20 cellular contexts compared by ENCODE assay signal in genomic region chr12:69600804-69601203, GRCh38. TPM values are rescaled to one million over a fixed set of nuclear protein-coding genes. Genes with fewer than 3 reads are reported as not detected.
DNase-seq lines count a peak whose midpoint lies in the region; ATAC-seq, FAIRE-seq and TF ChIP-seq lines count a peak whose summit lies in the region.
"Had no signal": no experiment of that assay in that cellular context is flagged by ENCODE, and none has a peak within 500 bp of the region (broad histone marks: within the 10 kb centered on the region; RNA-seq: fewer than 3 reads in every experiment).

No MANE protein-coding gene starts in this region.

- POLR2A ChIA-PET in MCF 10A (lab: Yijun Ruan, JAX) (no interaction called here), GM12878 (lab: Charles Lee) (interaction anchor here (1.3 kb wide), 1 partner anchor 11 kb away, joined by 4 read pairs; no protein-coding TSS in a partner anchor)

- H3K4me2 ChIP-seq in GM23338 (no peak overlapping the region), GM12878 (ENCODE audit: control insufficient read depth, insufficient read depth) (no peak overlapping the region)

- CTCF ChIA-PET in MCF 10A (lab: Yijun Ruan, JAX), result interaction anchor here (0.6 to 0.7 kb wide), 2 partner anchors 11 to 52 kb away, joined by 3 read pairs; no protein-coding TSS in a partner anchor
- CTCF ChIA-PET in GM12878 (lab: Yijun Ruan, JAX), result interaction anchor here (1.3 kb wide), 1 partner anchor 243 kb away, joined by 3 read pairs; no protein-coding TSS in a partner anchor

- H3K27ac ChIP-seq in breast epithelium (no peak overlapping the region), GM23338 (ENCODE audit: low read depth) (no peak overlapping the region), GM12878 (ENCODE audit: control insufficient read depth, insufficient read depth) (no peak overlapping the region)
- H3K27ac ChIP-seq: C4-2B had no signal

- H3K4me1 ChIP-seq in breast epithelium, result no peaks in the 10 kb centered on the region
- no peaks in the 10 kb centered on the region for H3K4me1 ChIP-seq in GM23338 (ENCODE audit: insufficient read depth)
- no peaks in the 10 kb centered on the region for H3K4me1 ChIP-seq in GM12878 (ENCODE audit: control insufficient read depth, insufficient read depth, low read length)

- TF ChIP-seq CTCF in MCF 10A (IDR thresholded peaks at IDR 0.05; ENCODE audit: unreplicated experiment) (no peak), breast epithelium (IDR thresholded peaks at IDR 0.05) (no peak), GM23338 (conservative IDR thresholded peaks at IDR 0.05; ENCODE audit: low read depth in 2 of 2) (no peak), GM12878 (IDR thresholded peaks at IDR 0.05 in 2 of 3, conservative IDR thresholded peaks at IDR 0.05 in 1 of 3; ENCODE audit: control insufficient read depth in 2 of 3, extremely low read depth in 1 of 3, insufficient read depth in 1 of 3, low read depth in 3 of 3, low read length in 3 of 3) (no peak), natural killer cell (IDR thresholded peaks at IDR 0.05) (no peak)

- H4K20me1 ChIP-seq in GM23338 (replicated peaks; ENCODE audit: insufficient read depth) (peaks cover 28% of the 10 kb centered on the region), GM12878 (ENCODE audit: control insufficient read depth, insufficient read depth) (no peaks in the 10 kb centered on the region)

- intact Hi-C loops in MCF 10A (cut with micrococcal nuclease), result no loop called here
- intact Hi-C loops in breast epithelium (cut with DNase I; ENCODE audit: low total_unique reads), result no loop called here
- intact Hi-C loops in GM12878 (cut with micrococcal nuclease; ENCODE audit: unreplicated experiment), result no loop called here
- intact Hi-C loops in natural killer cell (cut with micrococcal nuclease), result no loop called here

- RAD21 ChIA-PET in GM12878 (lab: Charles Lee; ENCODE audit: unreplicated experiment), result no interaction called here

- no peaks in the 10 kb centered on the region for H3K4me1 Mint-ChIP-seq in MCF 10A (ENCODE audit: insufficient read depth, unreplicated experiment)
- no peaks in the 10 kb centered on the region for H3K4me1 Mint-ChIP-seq in GM23338
- peaks cover 0 to 6% of the 10 kb centered on the region in 2 donors for H3K4me1 Mint-ChIP-seq in natural killer cell

- no peaks in the 10 kb centered on the region for H3K9me3 ChIP-seq in breast epithelium
- no peaks in the 10 kb centered on the region for H3K9me3 ChIP-seq in GM12878 (replicated peaks; ENCODE audit: control insufficient read depth, insufficient read depth, low read length)
- H3K9me3 ChIP-seq: Caco-2 had no signal

- TF ChIP-seq POLR2A in breast epithelium (IDR thresholded peaks at IDR 0.05) (no peak), GM12878 (IDR thresholded peaks at IDR 0.05; ENCODE audit: low read depth, low read length) (no peak)

- H2AFZ ChIP-seq in GM23338 (no peak overlapping the region), GM12878 (ENCODE audit: control insufficient read depth, low read depth, low read length) (no peak overlapping the region)

- H3K4me3 Mint-ChIP-seq in MCF 10A (ENCODE audit: unreplicated experiment) (no peak overlapping the region), GM23338 (no peak overlapping the region), natural killer cell (no peak overlapping the region)
- H3K4me3 Mint-ChIP-seq: CD4-positive, alpha-beta T cell; HFFc6 had no signal

- peak overlapping the region; percentile 61 for H3K27ac Mint-ChIP-seq in MCF 10A (ENCODE audit: low read depth, unreplicated experiment)
- H3K27ac Mint-ChIP-seq in GM23338, result no peak overlapping the region
- H3K27ac Mint-ChIP-seq in natural killer cell, result peak overlapping the region; percentile 4 to 27
- H3K27ac Mint-ChIP-seq: CD4-positive, alpha-beta T cell; HFFc6 had no signal

- ATAC-seq in GM23338 (peak; percentile 22; the same call in 1 of the 3 replicates), GM12878 (peak; percentile 24; the same call in 2 of the 3 replicates), natural killer cell (peak in 1 of 3 donors; percentile 41), HG03354 (IDR thresholded peaks at IDR 0.05; ENCODE audit: poor library complexity, severe bottlenecking, unreplicated experiment) (no peak)
- ATAC-seq: HCT116 had no signal

- no peak overlapping the region for H3K4me3 ChIP-seq in breast epithelium
- no peak overlapping the region for H3K4me3 ChIP-seq in GM23338
- no peak overlapping the region for H3K4me3 ChIP-seq in GM12878

- H3K27me3 Mint-ChIP-seq in MCF 10A (ENCODE audit: insufficient read depth, unreplicated experiment), result no peaks in the 10 kb centered on the region
- H3K27me3 Mint-ChIP-seq in GM23338 (ENCODE audit: insufficient read depth, low read depth, poor library complexity), result peaks cover 7% of the 10 kb centered on the region
- no peaks in the 10 kb centered on the region for H3K27me3 Mint-ChIP-seq in natural killer cell (ENCODE audit: low read depth in 2 of 2)
- H3K27me3 Mint-ChIP-seq: CD4-positive, alpha-beta T cell had no signal

- in situ Hi-C loops in GM12878 (cut with MboI), result no loop called here

- no peak for TF ChIP-seq EP300 in GM12878 (IDR thresholded peaks at IDR 0.05; ENCODE audit: borderline replicate concordance in 1 of 2, control insufficient read depth in 1 of 2, low read depth in 2 of 2, low read length in 2 of 2)

- H3K79me2 ChIP-seq in GM23338 (replicated peaks; ENCODE audit: insufficient read depth), result no peaks in the 10 kb centered on the region; the same call in 1 of the 2 replicates
- no peaks in the 10 kb centered on the region for H3K79me2 ChIP-seq in GM12878 (ENCODE audit: control insufficient read depth, insufficient read depth, low read length)

- H3K27me3 ChIP-seq in breast epithelium (no peaks in the 10 kb centered on the region), GM23338 (ENCODE audit: insufficient read depth) (no peaks in the 10 kb centered on the region), GM12878 (replicated peaks in 1 of 2; ENCODE audit: control insufficient read depth in 2 of 2, insufficient read depth in 2 of 2, low read length in 1 of 2) (no peaks in the 10 kb centered on the region)

- H3K9me3 Mint-ChIP-seq in MCF 10A (ENCODE audit: unreplicated experiment), result no peaks in the 10 kb centered on the region
- peaks cover 4% of the 10 kb centered on the region; the same call in 1 of the 3 replicates for H3K9me3 Mint-ChIP-seq in GM23338
- H3K9me3 Mint-ChIP-seq in natural killer cell, result no peaks in the 10 kb centered on the region
- H3K9me3 Mint-ChIP-seq: CD4-positive, alpha-beta T cell; HFFc6 had no signal

- no peak for TF ChIP-seq RAD21 in GM12878 (IDR thresholded peaks at IDR 0.05; ENCODE audit: insufficient read depth, low read depth, low read length)

- FAIRE-seq in GM12878 (lab: Jason Lieb, UNC), result no peak
- FAIRE-seq: A204.1, D721Med, GM12892, HTR-8/SVneo had no signal

- H3K9ac ChIP-seq in GM12878 (ENCODE audit: control insufficient read depth, insufficient read depth, low read length), result no peak overlapping the region

- SMC1A ChIA-PET in GM12878 (lab: Charles Lee; ENCODE audit: uncharacterized antibody, unreplicated experiment), result interaction anchor here (1.3 kb wide), 1 partner anchor 242 kb away, joined by 7 read pairs; no protein-coding TSS in a partner anchor

- peaks cover 12% of the 10 kb centered on the region for H3F3A ChIP-seq in GM23338 (replicated peaks; ENCODE audit: low read depth)

- H3K36me3 Mint-ChIP-seq in MCF 10A (ENCODE audit: insufficient read depth, unreplicated experiment) (peaks cover 80% of the 10 kb centered on the region), GM23338 (ENCODE audit: low read depth) (peaks cover 81% of the 10 kb centered on the region), natural killer cell (peaks cover 30% of the 10 kb centered on the region)

- peaks cover 6% of the 10 kb centered on the region for H3K36me3 ChIP-seq in breast epithelium
- peaks cover 59% of the 10 kb centered on the region for H3K36me3 ChIP-seq in GM23338 (ENCODE audit: insufficient read depth)
- peaks cover 7 to 39% of the 10 kb centered on the region in 2 experiments for H3K36me3 ChIP-seq in GM12878 (ENCODE audit: control insufficient read depth in 2 of 2, insufficient read depth in 2 of 2, low read length in 1 of 2)

- DNase-seq in MCF 10A (ENCODE audit: unreplicated experiment) (no peak), breast epithelium (ENCODE audit: low spot score in 2 of 2) (no peak), GM23338 (ENCODE audit: low spot score) (no peak), GM12878 (ENCODE audit: low read depth, low spot score) (no peak), natural killer cell (no peak), NOMO-1 treated with dmso at 0.1 percent for 144 hours (lab: John Stamatoyannopoulos, UW; ENCODE audit: unreplicated experiment) (no peak)
- DNase-seq: ACHN; Caco-2; CD4-positive, alpha-beta T cell; GOT3; H7; HFFc6 had no signal

- no peaks in the 10 kb centered on the region for H3K9me2 ChIP-seq in GM23338 (ENCODE audit: insufficient read depth)

- BruUV-seq in MCF 10A (replicated peaks; lab: Mats Ljungman, UMichigan), result no TSS peak
- no TSS peak for BruUV-seq in GM12878 (replicated peaks; lab: Mats Ljungman, UMichigan)

RNA-seq across cellular contexts. Expression of gene LRRC10, which starts 9.9 kb away (rescaled TPM):
- total RNA-seq in MCF 10A (2022), result not detected in 2 replicates
- not detected for total RNA-seq in breast epithelium
- total RNA-seq in GM23338 (2014; rRNA removed; shearing (Covaris generic)), result not detected in 2 replicates
- polyA plus RNA-seq in GM23338 (2016; fragmentation: Nextera tagmentation; extraction: Ambion mirVana), result not detected in 2 replicates
- not detected in 2 replicates for total RNA-seq in GM12878 (2013; cell fraction: nucleolus; rRNA removed)
- total RNA-seq in GM12878 (2014; rRNA removed), result not detected in 2 replicates
- total RNA-seq in GM12878 (2014; rRNA removed; fragmentation: Illumina TruSeq; extraction: Trizol), result not detected in 2 replicates
- not detected in 2 replicates for total RNA-seq in GM12878 (2021)
- polyA plus RNA-seq in GM12878 (2011; ENCODE audit: low read depth), result not detected
- polyA plus RNA-seq in GM12878 (2011; rRNA removed), result not detected in 2 replicates
- polyA plus RNA-seq in GM12878 (2011; cell fraction: cytosol; rRNA removed), result not detected in 2 replicates
- not detected in 2 replicates for polyA plus RNA-seq in GM12878 (2011; cell fraction: nucleus; rRNA removed)
- not detected in 2 replicates for polyA plus RNA-seq in GM12878 (2012)
- not detected in 2 replicates for polyA plus RNA-seq in GM12878 (2014; fragmentation: Illumina TruSeq; extraction: Trizol)
- not detected for polyA plus RNA-seq in GM12878 (2014; fragmentation: Nextera tagmentation; extraction: Ambion mirVana)
- polyA plus RNA-seq in GM12878 (2014; rRNA removed), result not detected in 2 replicates
- polyA plus RNA-seq in GM12878 (2016; fragmentation: Nextera tagmentation; extraction: Ambion mirVana), result not detected
- polyA minus RNA-seq in GM12878 (2011; rRNA and poly(A)+ RNA removed), result not detected in 2 replicates
- not detected in 2 replicates for polyA minus RNA-seq in GM12878 (2011; cell fraction: cytosol; rRNA and poly(A)+ RNA removed)
- polyA minus RNA-seq in GM12878 (2011; cell fraction: nucleus; rRNA and poly(A)+ RNA removed), result not detected in 2 replicates
- total RNA-seq in natural killer cell, result not detected
- total RNA-seq: Caco-2; CD4-positive, alpha-beta T cell; H7; HFFc6 had no signal
- polyA plus RNA-seq: BJ had no signal

RNA-seq across cellular contexts. Expression of gene CCT2, which starts 15.5 kb away (rescaled TPM):
- total RNA-seq in MCF 10A (2022) (161 and 212 TPM in 2 replicates), breast epithelium (100 to 1,000 TPM in 2 of 3 donors, 10 to 100 TPM in 1; 80.2 to 126 (median 123) TPM), GM12878 (2014; rRNA removed) (248 and 280 TPM in 2 replicates), GM12878 (2014; rRNA removed; fragmentation: Illumina TruSeq; extraction: Trizol) (319 and 342 TPM in 2 replicates), GM12878 (2021) (261 and 277 TPM in 2 replicates), natural killer cell (100 to 1,000 TPM; 154 to 171 (median 171) TPM)
- total RNA-seq in GM23338 (2014; rRNA removed; shearing (Covaris generic)), result 389 and 434 TPM in 2 replicates
- polyA plus RNA-seq in GM23338 (2016; fragmentation: Nextera tagmentation; extraction: Ambion mirVana) (778 and 865 TPM in 2 replicates), GM12878 (2011; rRNA removed) (400 and 468 TPM in 2 replicates), GM12878 (2014; fragmentation: Illumina TruSeq; extraction: Trizol) (295 and 420 TPM in 2 replicates), GM12878 (2014; fragmentation: Nextera tagmentation; extraction: Ambion mirVana) (100 to 1,000 TPM; 355 to 374 TPM), GM12878 (2014; rRNA removed) (214 and 242 TPM in 2 replicates), GM12878 (2016; fragmentation: Nextera tagmentation; extraction: Ambion mirVana) (100 to 1,000 TPM; 417 to 418 TPM)
- 206 and 224 TPM in 2 replicates for total RNA-seq in GM12878 (2013; cell fraction: nucleolus; rRNA removed)
- 137 TPM for polyA plus RNA-seq in GM12878 (2011; ENCODE audit: low read depth)
- 218 and 306 TPM in 2 replicates for polyA plus RNA-seq in GM12878 (2011; cell fraction: cytosol; rRNA removed)
- polyA plus RNA-seq in GM12878 (2011; cell fraction: nucleus; rRNA removed), result 210 and 223 TPM in 2 replicates
- polyA plus RNA-seq in GM12878 (2012), result 142 and 159 TPM in 2 replicates
- 294 and 296 TPM in 2 replicates for polyA minus RNA-seq in GM12878 (2011; rRNA and poly(A)+ RNA removed)
- 102 and 124 TPM in 2 replicates for polyA minus RNA-seq in GM12878 (2011; cell fraction: cytosol; rRNA and poly(A)+ RNA removed)
- 117 and 175 TPM in 2 replicates for polyA minus RNA-seq in GM12878 (2011; cell fraction: nucleus; rRNA and poly(A)+ RNA removed)
